Comparison of ENCODE assay signal across 23 cellular contexts in genomic region chr11:2441171-2441570, GRCh38. TPM values are rescaled to one million over a fixed set of nuclear protein-coding genes. Genes with fewer than 3 reads are reported as not detected.
A peak's percentile ranks its signal among the peaks of the same experiment; 100 is the strongest.
DNase-seq lines count a peak whose midpoint lies in the region; ATAC-seq and TF ChIP-seq lines count a peak whose summit lies in the region.
"Had no signal": no experiment of that assay in that cellular context is flagged by ENCODE, and none has a peak within 500 bp of the region (broad histone marks: within the 10 kb centered on the region; RNA-seq: fewer than 3 reads in every experiment).

No MANE protein-coding gene starts in this region.

- H2BK120ac ChIP-seq in neuronal stem cell (ENCODE audit: low read depth, low read length): no peak overlapping the region

- no peak overlapping the region for H3K4me3 Mint-ChIP-seq in natural killer cell treated with Interleukin-12 subunit alpha and Interleukin-12 subunit beta and Interleukin-15 and Interleukin-18, amount 100 ng/mL, for 72 hours
- H3K4me3 Mint-ChIP-seq in natural killer cell (no peak overlapping the region), glutamatergic neuron (ENCODE audit: unreplicated experiment) (no peak overlapping the region)
- H3K4me3 Mint-ChIP-seq: HFFc6, IgD-negative memory B cell had no signal

- H2BK12ac ChIP-seq in neuronal stem cell (ENCODE audit: low read length): peak overlapping the region; percentile 63

- no peak overlapping the region for H3K4me3 ChIP-seq in neuronal stem cell (ENCODE audit: low read length in 2 of 2)
- H3K4me3 ChIP-seq: SJCRH30 had no signal

- H2BK15ac ChIP-seq in neuronal stem cell (ENCODE audit: low read length): peak overlapping the region; percentile 89

- H3K36me3 ChIP-seq in neuronal stem cell (replicated peaks in 1 of 2; ENCODE audit: control insufficient read depth in 2 of 2, insufficient read depth in 2 of 2, low read length in 2 of 2): no peaks in the 10 kb centered on the region
- H3K36me3 ChIP-seq: SJCRH30 had no signal

- H3K27ac ChIP-seq in neuronal stem cell (replicated peaks; ENCODE audit: low read length): no peak overlapping the region
- H3K27ac ChIP-seq: SJCRH30 had no signal

- H3K36me3 Mint-ChIP-seq in natural killer cell treated with Interleukin-12 subunit alpha and Interleukin-12 subunit beta and Interleukin-15 and Interleukin-18, amount 100 ng/mL, for 72 hours: no peaks in the 10 kb centered on the region
- H3K36me3 Mint-ChIP-seq in natural killer cell (no peaks in the 10 kb centered on the region), glutamatergic neuron (ENCODE audit: unreplicated experiment) (peaks cover 7% of the 10 kb centered on the region)
- H3K36me3 Mint-ChIP-seq: IgD-negative memory B cell had no signal

- H3K4me1 ChIP-seq in neuronal stem cell (ENCODE audit: control insufficient read depth in 2 of 2, insufficient read depth in 1 of 2, low read depth in 1 of 2, low read length in 2 of 2): peaks cover 0 to 2% of the 10 kb centered on the region in 2 donors
- H3K4me1 ChIP-seq: SJCRH30 had no signal

- H3K27me3 Mint-ChIP-seq in natural killer cell treated with Interleukin-12 subunit alpha and Interleukin-12 subunit beta and Interleukin-15 and Interleukin-18, amount 100 ng/mL, for 72 hours: peaks cover 14 to 23% of the 10 kb centered on the region in 2 donors
- peaks cover 18 to 27% of the 10 kb centered on the region in 2 donors for H3K27me3 Mint-ChIP-seq in natural killer cell (ENCODE audit: low read depth in 2 of 2)
- peaks cover 30% of the 10 kb centered on the region for H3K27me3 Mint-ChIP-seq in glutamatergic neuron (ENCODE audit: unreplicated experiment)

- H3K9ac ChIP-seq in neuronal stem cell (ENCODE audit: low read depth, low read length, poor library complexity): no peak overlapping the region

- no peak overlapping the region for H2AFZ ChIP-seq in neuronal stem cell (ENCODE audit: low read length)

- H4K8ac ChIP-seq in neuronal stem cell (ENCODE audit: low read depth, low read length): no peak overlapping the region

- TF ChIP-seq CTCF in natural killer cell (IDR thresholded peaks at IDR 0.05) (no peak), glutamatergic neuron (IDR thresholded peaks at IDR 0.05; ENCODE audit: partially characterized antibody, unreplicated experiment) (no peak)

- H3K18ac ChIP-seq in neuronal stem cell (ENCODE audit: low read length): no peak overlapping the region

- H4K91ac ChIP-seq in neuronal stem cell (ENCODE audit: low read depth, low read length, poor library complexity): no peak overlapping the region

- no CpG with 5 or more reads among the region's 4 CpGs for WGBS in neuronal stem cell (ENCODE audit: extremely low coverage in 2 of 2, insufficient read length in 2 of 2, insufficient replicate concordance in 1 of 2), 2 donors

- peaks cover 3 to 10% of the 10 kb centered on the region in 2 donors for H3K9me3 ChIP-seq in neuronal stem cell (replicated peaks in 1 of 2; ENCODE audit: control insufficient read depth in 2 of 2, insufficient read depth in 1 of 2, low read depth in 1 of 2, low read length in 2 of 2)

- peak; percentile 46 for DNase-seq in natural killer cell treated with Interleukin-12 subunit alpha and Interleukin-12 subunit beta and Interleukin-15 and Interleukin-18, amount 100 ng/mL, for 72 hours (ENCODE audit: low spot score)
- DNase-seq in natural killer cell: no peak
- peak; percentile 5 for DNase-seq in glutamatergic neuron
- no peak for DNase-seq in neuronal stem cell (ENCODE audit: low spot score)
- DNase-seq in GM03348 (ENCODE audit: low spot score): no peak
- no peak for DNase-seq in stimulated activated CD4-positive, alpha-beta T cell treated with anti-CD3 and anti-CD28 coated beads, Interleukin-4, amount 100 ng/mL, for 24 hours
- DNase-seq: ACHN, C1 segment of cervical spinal cord, DND-41, H7, HFFc6, Karpas-422, NCI-H1417 treated with DMSO at 0.1 percent for 48 hours, NCI-H187 treated with DMSO at 0.1 percent for 48 hours, NCI-H226, NCI-H524, NCI-H82, OCI-M1, SJCRH30 had no signal

- ATAC-seq in natural killer cell treated with Interleukin-12 subunit alpha and Interleukin-12 subunit beta and Interleukin-15 and Interleukin-18, amount 100 ng/mL, for 72 hours: no peak
- no peak for ATAC-seq in natural killer cell
- ATAC-seq in HG02885 (IDR thresholded peaks at IDR 0.05; ENCODE audit: poor library complexity, unreplicated experiment): no peak

- H2AK5ac ChIP-seq in neuronal stem cell (ENCODE audit: low read depth, low read length): peak overlapping the region; percentile 96

- no peak overlapping the region for H3K4me2 ChIP-seq in neuronal stem cell (ENCODE audit: insufficient read depth, low read length, poor library complexity, severe bottlenecking)

- H3K9me3 Mint-ChIP-seq in natural killer cell treated with Interleukin-12 subunit alpha and Interleukin-12 subunit beta and Interleukin-15 and Interleukin-18, amount 100 ng/mL, for 72 hours: no peaks in the 10 kb centered on the region
- no peaks in the 10 kb centered on the region for H3K9me3 Mint-ChIP-seq in natural killer cell
- peaks cover 5% of the 10 kb centered on the region for H3K9me3 Mint-ChIP-seq in glutamatergic neuron (ENCODE audit: unreplicated experiment)

- no peaks in the 10 kb centered on the region for H3K79me1 ChIP-seq in neuronal stem cell (ENCODE audit: low read depth, low read length)

- H3K4ac ChIP-seq in neuronal stem cell (ENCODE audit: low read length): no peak overlapping the region

- H3K27ac Mint-ChIP-seq in natural killer cell treated with Interleukin-12 subunit alpha and Interleukin-12 subunit beta and Interleukin-15 and Interleukin-18, amount 100 ng/mL, for 72 hours: no peak overlapping the region
- H3K27ac Mint-ChIP-seq in natural killer cell (no peak overlapping the region), glutamatergic neuron (ENCODE audit: unreplicated experiment) (no peak overlapping the region)
- H3K27ac Mint-ChIP-seq: HFFc6, IgD-negative memory B cell had no signal

- H3K27me3 ChIP-seq in neuronal stem cell (ENCODE audit: control insufficient read depth in 3 of 3, insufficient read depth in 3 of 3, low read depth in 1 of 3, low read length in 3 of 3): peaks cover 13 to 48% (median 31%) of the 10 kb centered on the region in 3 experiments
- H3K27me3 ChIP-seq: SJCRH30 had no signal

- H3K23ac ChIP-seq in neuronal stem cell (ENCODE audit: low read depth, low read length, poor library complexity): no peak overlapping the region

- H3K14ac ChIP-seq in neuronal stem cell (ENCODE audit: low read length): peak overlapping the region; percentile 63

- intact Hi-C loops in natural killer cell (cut with micrococcal nuclease): no loop called here

- peaks cover 0 to 3% of the 10 kb centered on the region in 2 donors for H3K4me1 Mint-ChIP-seq in natural killer cell treated with Interleukin-12 subunit alpha and Interleukin-12 subunit beta and Interleukin-15 and Interleukin-18, amount 100 ng/mL, for 72 hours (ENCODE audit: low read depth in 2 of 2)
- peaks cover 0 to 6% of the 10 kb centered on the region in 2 donors for H3K4me1 Mint-ChIP-seq in natural killer cell
- H3K4me1 Mint-ChIP-seq in glutamatergic neuron (ENCODE audit: low read depth, unreplicated experiment): no peaks in the 10 kb centered on the region

- H2BK5ac ChIP-seq in neuronal stem cell (ENCODE audit: low read length): no peak overlapping the region

RNA-seq across cellular contexts. Expression of gene TRPM5, which starts 3.1 kb away (rescaled TPM):
- not detected for total RNA-seq in natural killer cell treated with Interleukin-12 subunit alpha and Interleukin-12 subunit beta and Interleukin-15 and Interleukin-18, amount 100 ng/mL, for 72 hours
- total RNA-seq in natural killer cell (not detected), glutamatergic neuron (ENCODE audit: unreplicated experiment) (not detected)
- 0.01 TPM for polyA plus RNA-seq in neuronal stem cell (2013, experiment 1 of 2)
- 0.01 TPM for polyA plus RNA-seq in neuronal stem cell (2013, experiment 2 of 2)
- total RNA-seq: G401, H7, HFFc6, MCF 10A, SJCRH30 had no signal
- polyA plus RNA-seq: IgD-negative memory B cell had no signal

RNA-seq across cellular contexts. Expression of gene KCNQ1, which starts 3.6 kb away (rescaled TPM):
- total RNA-seq in natural killer cell treated with Interleukin-12 subunit alpha and Interleukin-12 subunit beta and Interleukin-15 and Interleukin-18, amount 100 ng/mL, for 72 hours: 1 to 10 TPM in 1 of 2 donors, under 1 TPM in 1; 0.19 to 1.4 TPM
- total RNA-seq in natural killer cell: 1 to 10 TPM; 1.9 to 7.8 (median 3.3) TPM
- 0.44 TPM for total RNA-seq in glutamatergic neuron (ENCODE audit: unreplicated experiment)
- polyA plus RNA-seq in neuronal stem cell (2013, experiment 1 of 2): 1.2 TPM
- 1.1 TPM for polyA plus RNA-seq in neuronal stem cell (2013, experiment 2 of 2)
- total RNA-seq: HFFc6, MCF 10A, SJCRH30 had no signal

RNA-seq across cellular contexts. Expression of gene TSSC4, which starts 40.6 kb away (rescaled TPM):
- total RNA-seq in natural killer cell treated with Interleukin-12 subunit alpha and Interleukin-12 subunit beta and Interleukin-15 and Interleukin-18, amount 100 ng/mL, for 72 hours: 10 to 100 TPM; 66.0 to 98.2 TPM
- total RNA-seq in natural killer cell (10 to 100 TPM; 52.8 to 67.9 (median 59.3) TPM), glutamatergic neuron (ENCODE audit: unreplicated experiment) (49.7 TPM)
- polyA plus RNA-seq in neuronal stem cell (2013, experiment 1 of 2): 50.8 TPM
- 54.1 TPM for polyA plus RNA-seq in neuronal stem cell (2013, experiment 2 of 2)

Comparison
In these comparisons a context has a peak if more than half of its experiments do, and no peak if none do; other contexts are left out.
1. DNase-seq: peak in natural killer cell treated with Interleukin-12 subunit alpha and Interleukin-12 subunit beta and Interleukin-15 and Interleukin-18, amount 100 ng/mL, for 72 hours (single experiment) and glutamatergic neuron (single experiment); none in natural killer cell (single experiment), neuronal stem cell (single experiment), GM03348 (single experiment) and stimulated activated CD4-positive, alpha-beta T cell treated with anti-CD3 and anti-CD28 coated beads, Interleukin-4, amount 100 ng/mL, for 24 hours (single experiment).